In the genomic region with DNA sequence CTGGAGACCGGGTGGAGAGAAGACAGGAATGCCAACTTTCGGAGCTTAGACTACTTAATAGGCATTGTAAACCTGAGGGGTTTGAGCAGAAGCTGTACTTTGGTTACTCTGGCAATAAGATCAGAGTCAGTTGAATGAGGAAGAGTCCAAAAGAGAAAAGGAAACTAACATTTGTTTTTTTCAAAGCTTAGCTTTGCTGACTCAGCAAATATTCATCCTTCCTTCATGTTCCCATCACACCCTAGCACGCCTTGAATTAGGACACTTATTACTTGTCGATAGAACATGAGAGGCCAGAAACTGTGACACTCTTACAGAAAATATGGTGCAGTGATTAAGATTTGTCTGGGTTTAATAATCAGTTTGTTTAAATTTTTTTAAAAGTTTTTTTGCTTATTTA, we compare ENCODE assay signal across 2 cellular contexts.
TF ChIP-seq lines count a peak whose summit lies in the region.

No MANE protein-coding gene starts in this region.

TF ChIP-seq in IMR-90, 13 proteins besides CTCF, POLR2A, EP300 and RAD21:
- TF ChIP-seq MAFK (IDR thresholded peaks at IDR 0.05; ENCODE audit: low read depth, low read length) = peak; percentile 100
- TF ChIP-seq CHD1 (IDR thresholded peaks at IDR 0.05; ENCODE audit: low read depth, low read length) = no peak
- TF ChIP-seq MAZ (IDR thresholded peaks at IDR 0.05; ENCODE audit: borderline replicate concordance, low read depth, low read length) = no peak
- no peak for TF ChIP-seq RFX5 (IDR thresholded peaks at IDR 0.05; ENCODE audit: low read depth, low read length)
TF ChIP-seq in IMR-90: peak in this region for 1.

TF ChIP-seq in K562, 482 proteins besides CTCF, POLR2A, EP300 and RAD21:
- TF ChIP-seq ZBTB5 (IDR thresholded peaks at IDR 0.05) = no peak
- TF ChIP-seq SMAD2 (IDR thresholded peaks at IDR 0.05; ENCODE audit: low read depth, low read length) = no peak
- TF ChIP-seq NFE2 (IDR thresholded peaks at IDR 0.05; ENCODE audit: low read depth) = 0 out of 2 replicates have a peak, but pooled peaks have one; percentile 20
- TF ChIP-seq C11orf30 (IDR thresholded peaks at IDR 0.05; ENCODE audit: low read depth) = peak; percentile 97
- TF ChIP-seq, protein P1, sequence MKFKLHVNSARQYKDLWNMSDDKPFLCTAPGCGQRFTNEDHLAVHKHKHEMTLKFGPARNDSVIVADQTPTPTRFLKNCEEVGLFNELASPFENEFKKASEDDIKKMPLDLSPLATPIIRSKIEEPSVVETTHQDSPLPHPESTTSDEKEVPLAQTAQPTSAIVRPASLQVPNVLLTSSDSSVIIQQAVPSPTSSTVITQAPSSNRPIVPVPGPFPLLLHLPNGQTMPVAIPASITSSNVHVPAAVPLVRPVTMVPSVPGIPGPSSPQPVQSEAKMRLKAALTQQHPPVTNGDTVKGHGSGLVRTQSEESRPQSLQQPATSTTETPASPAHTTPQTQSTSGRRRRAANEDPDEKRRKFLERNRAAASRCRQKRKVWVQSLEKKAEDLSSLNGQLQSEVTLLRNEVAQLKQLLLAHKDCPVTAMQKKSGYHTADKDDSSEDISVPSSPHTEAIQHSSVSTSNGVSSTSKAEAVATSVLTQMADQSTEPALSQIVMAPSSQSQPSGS (CRISPR knock-in tag; IDR thresholded peaks at IDR 0.05) = no peak
- peak; percentile 100 for TF ChIP-seq MAFF (IDR thresholded peaks at IDR 0.05; ENCODE audit: low read length)
- no peak for TF ChIP-seq RB1 (IDR thresholded peaks at IDR 0.05; ENCODE audit: low read depth)
- TF ChIP-seq TEAD1 (CRISPR knock-in tag; IDR thresholded peaks at IDR 0.05) = no peak
- TF ChIP-seq MAFG (tag; conservative IDR thresholded peaks at IDR 0.05) = peak; percentile 98
- no peak for TF ChIP-seq NFIX (CRISPR knock-in tag; IDR thresholded peaks at IDR 0.05; ENCODE audit: low read depth)
- TF ChIP-seq, protein P2, sequence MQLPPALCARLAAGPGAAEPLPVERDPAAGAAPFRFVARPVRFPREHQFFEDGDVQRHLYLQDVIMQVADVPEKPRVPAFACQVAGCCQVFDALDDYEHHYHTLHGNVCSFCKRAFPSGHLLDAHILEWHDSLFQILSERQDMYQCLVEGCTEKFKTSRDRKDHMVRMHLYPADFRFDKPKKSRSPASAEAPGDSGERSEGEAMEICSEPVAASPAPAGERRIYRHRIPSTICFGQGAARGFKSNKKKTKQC (CRISPR knock-in tag; IDR thresholded peaks at IDR 0.05) = no peak
- TF ChIP-seq, protein P3, sequence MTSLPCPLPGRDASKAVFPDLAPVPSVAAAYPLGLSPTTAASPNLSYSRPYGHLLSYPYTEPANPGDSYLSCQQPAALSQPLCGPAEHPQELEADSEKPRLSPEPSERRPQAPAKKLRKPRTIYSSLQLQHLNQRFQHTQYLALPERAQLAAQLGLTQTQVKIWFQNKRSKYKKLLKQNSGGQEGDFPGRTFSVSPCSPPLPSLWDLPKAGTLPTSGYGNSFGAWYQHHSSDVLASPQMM (CRISPR knock-in tag; IDR thresholded peaks at IDR 0.05) = no peak
- no peak for TF ChIP-seq ZNF644 (tag; IDR thresholded peaks at IDR 0.05; ENCODE audit: low read depth)
- no peak for TF ChIP-seq HCFC1 (IDR thresholded peaks at IDR 0.05; ENCODE audit: low read depth, low read length)
- no peak for TF ChIP-seq TOE1 (IDR thresholded peaks at IDR 0.05; ENCODE audit: borderline replicate concordance)
- TF ChIP-seq TOE1 (CRISPR knock-in tag; IDR thresholded peaks at IDR 0.05; ENCODE audit: borderline replicate concordance, low read depth) = no peak
- no peak for TF ChIP-seq HNRNPH1 (optimal IDR thresholded peaks at IDR 0.05; ENCODE audit: low read depth, low read length)
- no peak for TF ChIP-seq CBX1 (IDR thresholded peaks at IDR 0.05; ENCODE audit: low read depth)
- TF ChIP-seq, protein P4, sequence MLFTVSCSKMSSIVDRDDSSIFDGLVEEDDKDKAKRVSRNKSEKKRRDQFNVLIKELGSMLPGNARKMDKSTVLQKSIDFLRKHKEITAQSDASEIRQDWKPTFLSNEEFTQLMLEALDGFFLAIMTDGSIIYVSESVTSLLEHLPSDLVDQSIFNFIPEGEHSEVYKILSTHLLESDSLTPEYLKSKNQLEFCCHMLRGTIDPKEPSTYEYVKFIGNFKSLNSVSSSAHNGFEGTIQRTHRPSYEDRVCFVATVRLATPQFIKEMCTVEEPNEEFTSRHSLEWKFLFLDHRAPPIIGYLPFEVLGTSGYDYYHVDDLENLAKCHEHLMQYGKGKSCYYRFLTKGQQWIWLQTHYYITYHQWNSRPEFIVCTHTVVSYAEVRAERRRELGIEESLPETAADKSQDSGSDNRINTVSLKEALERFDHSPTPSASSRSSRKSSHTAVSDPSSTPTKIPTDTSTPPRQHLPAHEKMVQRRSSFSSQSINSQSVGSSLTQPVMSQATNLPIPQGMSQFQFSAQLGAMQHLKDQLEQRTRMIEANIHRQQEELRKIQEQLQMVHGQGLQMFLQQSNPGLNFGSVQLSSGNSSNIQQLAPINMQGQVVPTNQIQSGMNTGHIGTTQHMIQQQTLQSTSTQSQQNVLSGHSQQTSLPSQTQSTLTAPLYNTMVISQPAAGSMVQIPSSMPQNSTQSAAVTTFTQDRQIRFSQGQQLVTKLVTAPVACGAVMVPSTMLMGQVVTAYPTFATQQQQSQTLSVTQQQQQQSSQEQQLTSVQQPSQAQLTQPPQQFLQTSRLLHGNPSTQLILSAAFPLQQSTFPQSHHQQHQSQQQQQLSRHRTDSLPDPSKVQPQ (CRISPR knock-in tag; IDR thresholded peaks at IDR 0.05; ENCODE audit: borderline replicate concordance) = no peak
- TF ChIP-seq, protein P5, sequence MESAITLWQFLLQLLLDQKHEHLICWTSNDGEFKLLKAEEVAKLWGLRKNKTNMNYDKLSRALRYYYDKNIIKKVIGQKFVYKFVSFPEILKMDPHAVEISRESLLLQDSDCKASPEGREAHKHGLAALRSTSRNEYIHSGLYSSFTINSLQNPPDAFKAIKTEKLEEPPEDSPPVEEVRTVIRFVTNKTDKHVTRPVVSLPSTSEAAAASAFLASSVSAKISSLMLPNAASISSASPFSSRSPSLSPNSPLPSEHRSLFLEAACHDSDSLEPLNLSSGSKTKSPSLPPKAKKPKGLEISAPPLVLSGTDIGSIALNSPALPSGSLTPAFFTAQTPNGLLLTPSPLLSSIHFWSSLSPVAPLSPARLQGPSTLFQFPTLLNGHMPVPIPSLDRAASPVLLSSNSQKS (CRISPR knock-in tag; IDR thresholded peaks at IDR 0.05) = no peak
- no peak for TF ChIP-seq ZNF23 (CRISPR knock-in tag; IDR thresholded peaks at IDR 0.05)
- TF ChIP-seq USF2 (CRISPR knock-in tag; IDR thresholded peaks at IDR 0.05) = no peak
- no peak for TF ChIP-seq GTF2F1 (IDR thresholded peaks at IDR 0.05; ENCODE audit: low read depth, low read length)
- TF ChIP-seq MAFK (IDR thresholded peaks at IDR 0.05; ENCODE audit: low read length) = peak; percentile 100
- TF ChIP-seq PML (IDR thresholded peaks at IDR 0.05; ENCODE audit: low read length) = no peak
- peak; percentile 98 for TF ChIP-seq ZNF316 (IDR thresholded peaks at IDR 0.05)
- TF ChIP-seq FUS (optimal IDR thresholded peaks at IDR 0.05; ENCODE audit: low read depth, low read length) = no peak
- no peak for TF ChIP-seq FOXA1 (IDR thresholded peaks at IDR 0.05; ENCODE audit: borderline replicate concordance)
- no peak for TF ChIP-seq PHF20 (IDR thresholded peaks at IDR 0.05; ENCODE audit: partially characterized antibody)
- TF ChIP-seq TGIF2 (CRISPR knock-in tag; IDR thresholded peaks at IDR 0.05) = no peak
- no peak for TF ChIP-seq NR2C1 (IDR thresholded peaks at IDR 0.05)
- no peak for TF ChIP-seq NR2C1 (tag; IDR thresholded peaks at IDR 0.05)
- no peak for TF ChIP-seq ZNF197 (CRISPR knock-in tag; IDR thresholded peaks at IDR 0.05; ENCODE audit: low read depth)
- TF ChIP-seq CEBPZ (IDR thresholded peaks at IDR 0.05; ENCODE audit: borderline replicate concordance, low read depth, low read length) = no peak
TF ChIP-seq in K562: peak in this region for 6.
